ENCODE assay signal across 9 cellular contexts in genomic region chr7:25894002-25894901, GRCh38.
DNase-seq lines count a peak whose midpoint lies in the region; ATAC-seq and TF ChIP-seq lines count a peak whose summit lies in the region.
"Had no signal": no experiment of that assay in that cellular context is flagged by ENCODE, and none has a peak within 500 bp of the region (broad histone marks: within the 10 kb centered on the region; RNA-seq: fewer than 3 reads in every experiment).

No MANE protein-coding gene starts in this region.

- DNase-seq in CD1c-positive myeloid dendritic cell (ENCODE audit: extremely low spot score) (peak; percentile 25), NCI-H82 (lab: John Stamatoyannopoulos, UW) (peak; percentile 67), adrenal gland (peak; percentile 50 to 71 (median 66)), occipital lobe (lab: John Stamatoyannopoulos, UW) (peak; percentile 9), NCI-H1105 (lab: John Stamatoyannopoulos, UW) (no peak), retina (no peak)
- DNase-seq: IMR-90 had no signal

- peak in 1 of 2 donors; percentile 7 for TF ChIP-seq POLR2A in adrenal gland (IDR thresholded peaks at IDR 0.05)

- H3K9me3 ChIP-seq in adrenal gland (replicated peaks in 1 of 3): no peaks in the 10 kb centered on the region

- H3K27me3 ChIP-seq in adrenal gland: no peaks in the 10 kb centered on the region

- no peaks in the 10 kb centered on the region for H3K36me3 ChIP-seq in adrenal gland (replicated peaks in 1 of 2)

- ATAC-seq in GM18511 (IDR thresholded peaks at IDR 0.05; ENCODE audit: unreplicated experiment) (peak; percentile 49), HG02885 (IDR thresholded peaks at IDR 0.05; ENCODE audit: poor library complexity, unreplicated experiment) (peak; percentile 74)

- no peak for TF ChIP-seq CTCF in adrenal gland (IDR thresholded peaks at IDR 0.05)

- peak overlapping the region in 3 of 5 donors; percentile 55 to 79 (median 56) for H3K27ac ChIP-seq in adrenal gland

- peak overlapping the region in 1 of 4 donors; percentile 52 for H3K4me3 ChIP-seq in adrenal gland

- intact Hi-C loops in adrenal gland (cut with DNase I): loop anchor here (5.0 to 10.0 kb wide), 4 partner anchors 168 to 771 kb away; no protein-coding TSS in a partner anchor

- WGBS in adrenal gland, 4 donors: 63 to 78% (median 74%) methylated on average over 7 of the region's 7 CpGs

- H3K4me1 ChIP-seq in adrenal gland (replicated peaks in 1 of 2): peaks cover 3 to 21% of the 10 kb centered on the region in 2 donors

Comparison
In these comparisons a context has a peak if more than half of its experiments do, and no peak if none do; other contexts are left out.
1. DNase-seq: peak in CD1c-positive myeloid dendritic cell (single experiment), NCI-H82 (single experiment), adrenal gland (7 of 7) and occipital lobe (single experiment); none in NCI-H1105 (single experiment) and retina (single experiment).